8 cellular contexts compared by ENCODE assay signal in genomic region chr16:2025878-2026460, GRCh38. TPM values are rescaled to one million over a fixed set of nuclear protein-coding genes. Genes with fewer than 3 reads are reported as not detected.
DNase-seq lines count a peak whose midpoint lies in the region; ATAC-seq, FAIRE-seq and TF ChIP-seq lines count a peak whose summit lies in the region.
"Had no signal": no experiment of that assay in that cellular context is flagged by ENCODE, and none has a peak within 500 bp of the region (broad histone marks: within the 10 kb centered on the region; RNA-seq: fewer than 3 reads in every experiment).

No MANE protein-coding gene starts in this region.

- WGBS in H9 (ENCODE audit: extremely low coverage, insufficient read length, low lambda C conversion rate) = no CpG with 5 or more reads among the region's 16 CpGs
- WGBS in smooth muscle cell (ENCODE audit: low lambda C conversion rate) = 85% methylated on average over 16 of the region's 16 CpGs
- no CpG with 5 or more reads among the region's 16 CpGs for WGBS in mesendoderm (ENCODE audit: extremely low coverage, insufficient coverage, low lambda C conversion rate)

- no peaks in the 10 kb centered on the region for H3K79me2 ChIP-seq in H9 (ENCODE audit: insufficient read depth, low read length)
- peaks cover 15% of the 10 kb centered on the region for H3K79me2 ChIP-seq in smooth muscle cell (ENCODE audit: low read depth)
- no peaks in the 10 kb centered on the region for H3K79me2 ChIP-seq in mesendoderm (ENCODE audit: control insufficient read depth, insufficient read depth, low read length)

- H2BK120ac ChIP-seq in H9 (ENCODE audit: low read depth, low read length, poor library complexity, severe bottlenecking) (no peak overlapping the region), mesendoderm (ENCODE audit: low read depth, low read length) (no peak overlapping the region)

- H3K36me3 ChIP-seq in kidney (ENCODE audit: control insufficient read depth in 1 of 2, insufficient read depth in 2 of 2, low read length in 2 of 2) (no peaks in the 10 kb centered on the region), smooth muscle cell (ENCODE audit: low read depth) (no peaks in the 10 kb centered on the region), mesendoderm (ENCODE audit: control insufficient read depth, insufficient read depth, low read length) (no peaks in the 10 kb centered on the region)

- no peak overlapping the region; a peak in 1 of 7 replicates for H3K27ac Mint-ChIP-seq in H9

- ATAC-seq in GM19035 (IDR thresholded peaks at IDR 0.05; ENCODE audit: unreplicated experiment) = no peak

- H4K20me1 ChIP-seq in H9 (ENCODE audit: control insufficient read depth, insufficient read depth, insufficient read length) (no peaks in the 10 kb centered on the region), smooth muscle cell (ENCODE audit: low read depth) (peaks cover 12% of the 10 kb centered on the region)

- no peaks in the 10 kb centered on the region; the same call in 1 of the 2 replicates for H3K4me1 ChIP-seq in H9 (ENCODE audit: insufficient read depth, low read length)
- H3K4me1 ChIP-seq in kidney (ENCODE audit: control insufficient read depth in 1 of 2, insufficient read depth in 1 of 2, low read depth in 1 of 2, low read length in 2 of 2) = peaks cover 0 to 41% of the 10 kb centered on the region in 2 donors
- H3K4me1 ChIP-seq in smooth muscle cell (ENCODE audit: low read depth) = peaks cover 13% of the 10 kb centered on the region
- no peaks in the 10 kb centered on the region for H3K4me1 ChIP-seq in mesendoderm (ENCODE audit: control insufficient read depth, low read depth, low read length)

- peak overlapping the region; percentile 53 to 56 for H3K4me3 ChIP-seq in kidney (ENCODE audit: low read length in 2 of 2)
- H3K4me3 ChIP-seq in smooth muscle cell = no peak overlapping the region
- H3K4me3 ChIP-seq in mesendoderm (ENCODE audit: low read length) = no peak overlapping the region

- H3K18ac ChIP-seq in H9 (ENCODE audit: insufficient read length, low read depth, low read length) (no peak overlapping the region), mesendoderm (ENCODE audit: low read length) (no peak overlapping the region)

- H3K79me1 ChIP-seq in H9 (ENCODE audit: insufficient read depth, low read depth, low read length, poor library complexity, severe bottlenecking) = no peaks in the 10 kb centered on the region
- H3K79me1 ChIP-seq in mesendoderm (ENCODE audit: low read length) = no peaks in the 10 kb centered on the region

- peaks cover 53% of the 10 kb centered on the region for H3K27me3 Mint-ChIP-seq in H9 (ENCODE audit: low read depth)

- H3K27me3 ChIP-seq in H9 (ENCODE audit: insufficient read depth, low read length) (peaks cover 8% of the 10 kb centered on the region; the same call in 1 of the 2 replicates), smooth muscle cell (ENCODE audit: low read depth) (no peaks in the 10 kb centered on the region), mesendoderm (ENCODE audit: insufficient read depth, low read length, poor library complexity) (no peaks in the 10 kb centered on the region)

- peaks cover 0 to 6% of the 10 kb centered on the region in 2 experiments; a peak in 3 of 5 replicates for H3K9me3 Mint-ChIP-seq in H9

- H3K9me3 ChIP-seq in H9 (ENCODE audit: control insufficient read depth, low read depth, low read length) (no peaks in the 10 kb centered on the region), kidney (ENCODE audit: control insufficient read depth in 1 of 2, low read length in 2 of 2) (no peaks in the 10 kb centered on the region), smooth muscle cell (replicated peaks; ENCODE audit: low read depth) (no peaks in the 10 kb centered on the region)

- H4K91ac ChIP-seq in H9 (ENCODE audit: insufficient read length, low read depth, low read length) = no peak overlapping the region

- peaks cover 12 to 14% of the 10 kb centered on the region in 2 experiments for H3K4me1 Mint-ChIP-seq in H9

- DNase-seq in H9 = no peak
- DNase-seq in kidney = peak; percentile 73
- DNase-seq in smooth muscle cell (lab: John Stamatoyannopoulos, UW; ENCODE audit: unreplicated experiment) = no peak
- DNase-seq in mesendoderm = no peak
- DNase-seq in central memory CD4-positive, alpha-beta T cell = no peak
- DNase-seq: NCI-H1694 treated with DMSO at 0.1 percent for 48 hours had no signal

- peak overlapping the region; percentile 33 to 76; a peak in 3 of 5 replicates for H3K4me3 Mint-ChIP-seq in H9

- no peak overlapping the region for H2BK15ac ChIP-seq in H9 (ENCODE audit: low read depth, low read length)
- no peak overlapping the region for H2BK15ac ChIP-seq in mesendoderm (replicated peaks; ENCODE audit: low read depth)

- no peak for TF ChIP-seq CTCF in H9 (conservative IDR thresholded peaks at IDR 0.05)
- no peak for TF ChIP-seq CTCF in VCaP (conservative IDR thresholded peaks at IDR 0.05)
- TF ChIP-seq CTCF in kidney (IDR thresholded peaks at IDR 0.05; ENCODE audit: borderline replicate concordance, extremely low read depth, insufficient read depth) = no peak
- TF ChIP-seq CTCF in smooth muscle cell (IDR thresholded peaks at IDR 0.05; ENCODE audit: borderline replicate concordance, insufficient read depth, poor library complexity, severe bottlenecking) = no peak

- H3K4ac ChIP-seq in H9 (ENCODE audit: low read depth, low read length) = no peak overlapping the region
- H3K4ac ChIP-seq in mesendoderm (ENCODE audit: low read depth, low read length) = no peak overlapping the region

- H3K23me2 ChIP-seq in H9 (ENCODE audit: insufficient read length, low read depth, low read length, poor library complexity, severe bottlenecking) = peaks cover 7% of the 10 kb centered on the region

- H4K8ac ChIP-seq in H9 (replicated peaks; ENCODE audit: insufficient read length, low read depth, low read length) (no peak overlapping the region), mesendoderm (ENCODE audit: low read depth, low read length) (no peak overlapping the region)

- H2AFZ ChIP-seq in H9 (ENCODE audit: low read length) = no peak overlapping the region
- no peak overlapping the region for H2AFZ ChIP-seq in smooth muscle cell (ENCODE audit: low read depth)

- H2AK5ac ChIP-seq in H9 (ENCODE audit: insufficient read length, low read length) = no peak overlapping the region
- no peak overlapping the region for H2AK5ac ChIP-seq in mesendoderm (ENCODE audit: low read length)

- intact Hi-C loops in kidney (cut with DNase I) = loop anchor here (10.0 kb wide), 1 partner anchor 119 kb away; the partner anchor contains the start of gene RAB26

- H2BK20ac ChIP-seq in H9 (ENCODE audit: low read depth, low read length, poor library complexity, severe bottlenecking) = no peak overlapping the region

- H2BK5ac ChIP-seq in H9 (ENCODE audit: insufficient read length, low read length) = no peak overlapping the region
- no peak overlapping the region for H2BK5ac ChIP-seq in mesendoderm (ENCODE audit: low read length)

- H3K4me2 ChIP-seq in H9 (ENCODE audit: insufficient read depth, insufficient read length, low read length) = peak overlapping the region; percentile 8
- H3K4me2 ChIP-seq in smooth muscle cell = peak overlapping the region; percentile 83
- H3K4me2 ChIP-seq in mesendoderm (ENCODE audit: low read length) = no peak overlapping the region

- H3F3A ChIP-seq in smooth muscle cell (ENCODE audit: low read depth) = no peaks in the 10 kb centered on the region

- H3K36me3 Mint-ChIP-seq in H9 (ENCODE audit: insufficient read depth in 1 of 3, low read depth in 3 of 3) = no peaks in the 10 kb centered on the region

- H2BK12ac ChIP-seq in H9 (ENCODE audit: insufficient read length, low read depth, low read length) = no peak overlapping the region

- H3K56ac ChIP-seq in H9 (ENCODE audit: insufficient read length, low read depth, low read length) (no peak overlapping the region), mesendoderm (ENCODE audit: low read length) (no peak overlapping the region)

- no peak overlapping the region for H3T11ph ChIP-seq in H9 (ENCODE audit: low read length)

- H3K14ac ChIP-seq in H9 (ENCODE audit: insufficient read depth, low read length) = no peak overlapping the region

- H4K5ac ChIP-seq in H9 (ENCODE audit: insufficient read length, low read depth, low read length) (no peak overlapping the region), mesendoderm (ENCODE audit: low read length) (no peak overlapping the region)

- H3K27ac ChIP-seq in H9 (ENCODE audit: insufficient read length, low read depth, low read length) (no peak overlapping the region), VCaP (peak overlapping the region; percentile 79; the same call in 1 of the 2 replicates), kidney (ENCODE audit: low read depth in 2 of 2, low read length in 2 of 2) (peak overlapping the region; percentile 30 to 43), smooth muscle cell (ENCODE audit: low read depth) (no peak overlapping the region), mesendoderm (ENCODE audit: low read depth, low read length) (no peak overlapping the region)

- H3K23ac ChIP-seq in H9 (ENCODE audit: insufficient read length, low read depth, low read length) (no peak overlapping the region), mesendoderm (ENCODE audit: low read length) (no peak overlapping the region)

- H3K9ac ChIP-seq in H9 (ENCODE audit: extremely low read depth, insufficient read length, low read length) (no peak overlapping the region), kidney (ENCODE audit: low read length in 2 of 2) (peak overlapping the region; percentile 51 to 60), smooth muscle cell (ENCODE audit: low read depth) (no peak overlapping the region), mesendoderm (ENCODE audit: low read length) (no peak overlapping the region)

- no peak for FAIRE-seq in kidney (lab: Jason Lieb, UNC)

RNA-seq across cellular contexts. Expression of gene NHERF2, which starts 0.7 kb away (rescaled TPM):
- total RNA-seq in H9 (2021) (15.3 and 18.4 TPM in 2 replicates), kidney (238 TPM), smooth muscle cell (14.4 and 21.8 TPM in 2 replicates)
- polyA plus RNA-seq in kidney (ENCODE audit: insufficient read depth, low read depth, low replicate concordance) (405 TPM), smooth muscle cell (40.2 and 56.8 TPM in 2 replicates)
- 6.2 TPM for polyA plus RNA-seq in mesendoderm (2013, experiment 1 of 2)
- polyA plus RNA-seq in mesendoderm (2013, experiment 2 of 2) = 7.1 TPM

RNA-seq across cellular contexts. Expression of gene NPW, which starts 6.4 kb away (rescaled TPM):
- total RNA-seq in H9 (2021) (7.1 and 10.2 TPM in 2 replicates), kidney (not detected), smooth muscle cell (13.1 and 30.9 TPM in 2 replicates)
- polyA plus RNA-seq in kidney (ENCODE audit: insufficient read depth, low read depth, low replicate concordance) (not detected), smooth muscle cell (185 and 193 TPM in 2 replicates)
- polyA plus RNA-seq in mesendoderm (2013, experiment 1 of 2) = 2.7 TPM
- 2.7 TPM for polyA plus RNA-seq in mesendoderm (2013, experiment 2 of 2)

RNA-seq across cellular contexts. Expression of gene ZNF598, which starts 16.3 kb away (rescaled TPM):
- total RNA-seq in H9 (2021) = 64.2 and 70.9 TPM in 2 replicates
- total RNA-seq in kidney = 34.9 TPM
- 14.3 TPM for polyA plus RNA-seq in kidney (ENCODE audit: insufficient read depth, low read depth, low replicate concordance)
- 23.2 and 27.2 TPM in 2 replicates for total RNA-seq in smooth muscle cell
- 27.9 and 32.7 TPM in 2 replicates for polyA plus RNA-seq in smooth muscle cell
- polyA plus RNA-seq in mesendoderm (2013, experiment 1 of 2) = 32.7 TPM
- polyA plus RNA-seq in mesendoderm (2013, experiment 2 of 2) = 32.2 TPM

RNA-seq across cellular contexts. Expression of gene NTHL1, which starts 21.7 kb away (rescaled TPM):
- total RNA-seq in H9 (2021) (52.0 and 54.0 TPM in 2 replicates), kidney (15.3 TPM), smooth muscle cell (14.6 and 23.8 TPM in 2 replicates)
- polyA plus RNA-seq in kidney (ENCODE audit: insufficient read depth, low read depth, low replicate concordance) (36.0 TPM), smooth muscle cell (36.5 and 39.3 TPM in 2 replicates)
- 36.8 TPM for polyA plus RNA-seq in mesendoderm (2013, experiment 1 of 2)
- 36.0 TPM for polyA plus RNA-seq in mesendoderm (2013, experiment 2 of 2)

RNA-seq across cellular contexts. Expression of gene TSC2, which starts 21.8 kb away (rescaled TPM):
- total RNA-seq in H9 (2021) (122 and 125 TPM in 2 replicates), kidney (151 TPM), smooth muscle cell (29.7 and 64.5 TPM in 2 replicates)
- polyA plus RNA-seq in kidney (ENCODE audit: insufficient read depth, low read depth, low replicate concordance) (40.0 TPM), smooth muscle cell (74.7 and 110 TPM in 2 replicates)
- polyA plus RNA-seq in mesendoderm (2013, experiment 1 of 2) = 42.5 TPM
- polyA plus RNA-seq in mesendoderm (2013, experiment 2 of 2) = 41.1 TPM

Comparison
In these comparisons a context has a peak if more than half of its experiments do, and no peak if none do; other contexts are left out.
1. H3K27ac ChIP-seq: peak in VCaP (single experiment) and kidney (2 of 2); none in H9 (single experiment), smooth muscle cell (single experiment) and mesendoderm (single experiment).
2. H3K9ac ChIP-seq: peak in kidney (2 of 2); none in H9 (single experiment), smooth muscle cell (single experiment) and mesendoderm (single experiment).
3. H3K4me3 ChIP-seq: peak in kidney (2 of 2); none in smooth muscle cell (single experiment) and mesendoderm (single experiment).
4. RNA of gene NHERF2, which starts 0.7 kb away (total RNA-seq): 238 TPM in kidney (single experiment); 15.3 to 18.4 TPM in H9 and 14.4 to 21.8 TPM in smooth muscle cell; every median in the first group is over 10 times any median in the second.